1 cellular context compared by ENCODE assay signal in genomic region chr6:144132167-144132690, GRCh38. TPM values are rescaled to one million over a fixed set of nuclear protein-coding genes. Genes with fewer than 3 reads are reported as not detected.
"Had no signal": no experiment of that assay in that cellular context is flagged by ENCODE, and none has a peak within 500 bp of the region (broad histone marks: within the 10 kb centered on the region; RNA-seq: fewer than 3 reads in every experiment).

No MANE protein-coding gene starts in this region.

RNA-seq across cellular contexts. Expression of gene STX11, which starts 18.1 kb away (rescaled TPM):
- total RNA-seq: HT-29 had no signal
